Comparison of ENCODE assay signal across 8 cellular contexts in genomic region chr7:47266131-47266706, GRCh38.
DNase-seq lines count a peak whose midpoint lies in the region; ATAC-seq and TF ChIP-seq lines count a peak whose summit lies in the region.

No MANE protein-coding gene starts in this region.

- CTCF ChIA-PET in AG04449 (lab: Yijun Ruan, JAX) = interaction anchor here (0.5 to 7.7 kb wide), 115 partner anchors 10 to 1377 kb away, joined by 3 to 119 read pairs (median 4); partner anchors contain the start of gene TNS3
- CTCF ChIA-PET in naive thymus-derived CD4-positive, alpha-beta T cell (lab: Charles Lee) = interaction anchor here (0.6 to 0.9 kb wide), 2 partner anchors 8 to 1078 kb away, joined by 3 read pairs; no protein-coding TSS in a partner anchor

- peak; percentile 81 for ATAC-seq in HG02798 (IDR thresholded peaks at IDR 0.05; ENCODE audit: poor library complexity, unreplicated experiment)
- ATAC-seq in naive thymus-derived CD4-positive, alpha-beta T cell = peak; percentile 68

- no peaks in the 10 kb centered on the region for H3K27me3 Mint-ChIP-seq in naive thymus-derived CD4-positive, alpha-beta T cell

- POLR2A ChIA-PET in AG04449 (lab: Yijun Ruan, JAX) = interaction anchor here (0.8 kb wide), 1 partner anchor 216 kb away, joined by 4 read pairs; no protein-coding TSS in a partner anchor
- POLR2A ChIA-PET in naive thymus-derived CD4-positive, alpha-beta T cell (lab: Charles Lee) = no interaction called here

- intact Hi-C loops in naive thymus-derived CD4-positive, alpha-beta T cell (cut with micrococcal nuclease) = no loop called here

- no peaks in the 10 kb centered on the region for H3K36me3 ChIP-seq in naive thymus-derived CD4-positive, alpha-beta T cell (ENCODE audit: control insufficient read depth in 2 of 3, insufficient read depth in 3 of 3, low read length in 3 of 3)

- H3K4me3 Mint-ChIP-seq in naive thymus-derived CD4-positive, alpha-beta T cell = no peak overlapping the region

- H3K27me3 ChIP-seq in naive thymus-derived CD4-positive, alpha-beta T cell (ENCODE audit: control insufficient read depth in 2 of 2, insufficient read depth in 2 of 2, low read length in 2 of 2) = no peaks in the 10 kb centered on the region

- H3K4me1 ChIP-seq in naive thymus-derived CD4-positive, alpha-beta T cell (ENCODE audit: control insufficient read depth in 2 of 2, insufficient read depth in 2 of 2, low read length in 2 of 2) = no peaks in the 10 kb centered on the region

- no peaks in the 10 kb centered on the region for H3K9me3 ChIP-seq in naive thymus-derived CD4-positive, alpha-beta T cell (ENCODE audit: control insufficient read depth in 2 of 3, low read length in 3 of 3)

- no peak for DNase-seq in AG04449 (ENCODE audit: low read depth, low spot score)
- peak; percentile 56 for DNase-seq in GM12865 (ENCODE audit: low read depth)
- DNase-seq in NCI-H146 treated with DMSO at 0.1 percent for 48 hours (lab: John Stamatoyannopoulos, UW; ENCODE audit: unreplicated experiment) = peak; percentile 2
- DNase-seq in fibroblast of mammary gland (ENCODE audit: low read depth) = peak; percentile 75
- peak in 4 of 9 donors; percentile 4 to 46 (median 7) for DNase-seq in naive thymus-derived CD4-positive, alpha-beta T cell
- no peak for DNase-seq in stimulated activated naive CD4-positive, alpha-beta T cell treated with Interleukin-2 at 50 U/mL for 16 hours (lab: John Stamatoyannopoulos, UW)

- H3K27ac ChIP-seq in naive thymus-derived CD4-positive, alpha-beta T cell (ENCODE audit: low read depth, low read length) = no peak overlapping the region

- no peaks in the 10 kb centered on the region for H3K36me3 Mint-ChIP-seq in naive thymus-derived CD4-positive, alpha-beta T cell

- H3K27ac Mint-ChIP-seq in naive thymus-derived CD4-positive, alpha-beta T cell = no peak overlapping the region

- no peaks in the 10 kb centered on the region for H3K4me1 Mint-ChIP-seq in naive thymus-derived CD4-positive, alpha-beta T cell

- H3K9me3 Mint-ChIP-seq in naive thymus-derived CD4-positive, alpha-beta T cell = peaks cover 0 to 4% (median 0%) of the 10 kb centered on the region in 11 donors

- H3K4me3 ChIP-seq in AG04449 (ENCODE audit: low read depth, low read length) = no peak overlapping the region
- no peak overlapping the region for H3K4me3 ChIP-seq in GM12865 (ENCODE audit: low read depth, low read length)
- H3K4me3 ChIP-seq in WI38 (ENCODE audit: low read depth, low read length) = no peak overlapping the region
- H3K4me3 ChIP-seq in fibroblast of mammary gland (ENCODE audit: control insufficient read depth, low read depth, low read length) = no peak overlapping the region
- H3K4me3 ChIP-seq in naive thymus-derived CD4-positive, alpha-beta T cell (ENCODE audit: low read length) = no peak overlapping the region

- TF ChIP-seq CTCF in AG04449 (IDR thresholded peaks at IDR 0.05; ENCODE audit: insufficient read depth, low read length, missing control alignments) = peak; percentile 82
- TF ChIP-seq CTCF in GM12865 (IDR thresholded peaks at IDR 0.05; ENCODE audit: insufficient read depth, low read depth, low read length, missing control alignments) = peak; percentile 79
- TF ChIP-seq CTCF in WI38 (IDR thresholded peaks at IDR 0.05; ENCODE audit: low read depth, low read length) = peak; percentile 86
- TF ChIP-seq CTCF in fibroblast of mammary gland (conservative IDR thresholded peaks at IDR 0.05; ENCODE audit: control insufficient read depth, insufficient read depth, low read depth, low read length) = peak; percentile 96

Comparison
In these comparisons a context has a peak if more than half of its experiments do, and no peak if none do; other contexts are left out.
1. DNase-seq: peak in GM12865 (single experiment), NCI-H146 treated with DMSO at 0.1 percent for 48 hours (single experiment) and fibroblast of mammary gland (single experiment); none in AG04449 (single experiment) and stimulated activated naive CD4-positive, alpha-beta T cell treated with Interleukin-2 at 50 U/mL for 16 hours (single experiment).
2. Peak in every context shown above with its lines, with median percentiles within 50 percentile points of each other: CTCF ChIP-seq.